In genomic region chr2:25842155-25842554, GRCh38 we compare ENCODE assay signal across 39 cellular contexts.
"Had no signal": no experiment of that assay in that cellular context is flagged by ENCODE, and none has a peak within 500 bp of the region (broad histone marks: within the 10 kb centered on the region; RNA-seq: fewer than 3 reads in every experiment).

No MANE protein-coding gene starts in this region.

- DNase-seq: activated CD4-positive, alpha-beta memory T cell treated with anti-CD3 and anti-CD28 coated beads, Interleukin-2, amount 10 ng/mL, durations not matched to agents 7 days and 5 days; activated CD4-positive, alpha-beta T cell treated with anti-CD3 and anti-CD28 coated beads for 1 hour; activated CD4-positive, alpha-beta T cell treated with anti-CD3 and anti-CD28 coated beads for 48 hours; activated CD4-positive, CD25-positive, alpha-beta regulatory T cell; activated CD8-positive, alpha-beta memory T cell treated with anti-CD3 and anti-CD28 coated beads for 24 hours; activated CD8-positive, alpha-beta memory T cell treated with anti-CD3 and anti-CD28 coated beads, Interleukin-2, amount 10 ng/mL, durations not matched to agents 7 days and 5 days; activated CD8-positive, alpha-beta memory T cell treated with anti-CD3 and anti-CD28 coated beads, Interleukin-2, amount 50 U/mL, for 48 hours; activated effector memory CD4-positive, alpha-beta T cell treated with anti-CD3 and anti-CD28 coated beads, Interleukin-2, amount 50 U/mL, for 16 hours; activated naive CD4-positive, alpha-beta T cell; activated naive CD4-positive, alpha-beta T cell treated with anti-CD3 and anti-CD28 coated beads, Interleukin-2, amount 50 U/mL, for 16 hours; activated naive CD8-positive, alpha-beta T cell treated with anti-CD3 and anti-CD28 coated beads for 36 hours; activated T-cell treated with anti-CD3 and anti-CD28 coated beads, Interleukin-2, amount 50 U/mL, for 48 hours; amniotic stem cell; caudate nucleus; cerebellar nuclear complex; Karpas-422; KBM-7; MM.1S; NCI-H1092 treated with DMSO at 0.1 percent for 48 hours; NCI-H1417; NCI-H146; NCI-H187; NCI-H2029 treated with DMSO at 0.1 percent for 48 hours; NCI-H2107; NCI-H2171; NCI-H510A; NCI-H526; NCI-H748 treated with DMSO at 0.1 percent for 48 hours; NK-92 treated with Interleukin-12 subunit alpha and Interleukin-12 subunit beta, amount 100 ng/mL, for 24 hours; SW 1271; T-helper 1 cell; T1000; WERI-Rb-1 had no signal

- H3K4me2 ChIP-seq: PC-9 had no signal

- H3K27me3 ChIP-seq: ascending aorta had no signal

- H3K9me3 ChIP-seq: ascending aorta had no signal

- H3K4me3 ChIP-seq: ascending aorta, PC-9 had no signal

- H3K4me3 Mint-ChIP-seq: activated CD4-positive, alpha-beta memory T cell treated with anti-CD3 and anti-CD28 coated beads, Interleukin-2, amount 10 ng/mL, durations not matched to agents 7 days and 5 days; activated CD8-positive, alpha-beta memory T cell treated with anti-CD3 and anti-CD28 coated beads, Interleukin-2, amount 10 ng/mL, durations not matched to agents 7 days and 5 days; activated naive CD8-positive, alpha-beta T cell treated with anti-CD3 and anti-CD28 coated beads for 36 hours; activated T-helper 17 cell treated with anti-CD3 and anti-CD28 coated beads, Interleukin-2, amount 50 U/mL, for 72 hours had no signal

- H3K4me1 Mint-ChIP-seq: activated CD4-positive, alpha-beta memory T cell treated with anti-CD3 and anti-CD28 coated beads, Interleukin-2, amount 10 ng/mL, durations not matched to agents 7 days and 5 days had no signal

- FAIRE-seq: RCC 7860 had no signal

- H3K9me3 Mint-ChIP-seq: activated CD4-positive, alpha-beta memory T cell treated with anti-CD3 and anti-CD28 coated beads, Interleukin-2, amount 10 ng/mL, durations not matched to agents 7 days and 5 days; activated naive CD8-positive, alpha-beta T cell treated with anti-CD3 and anti-CD28 coated beads for 36 hours; activated T-helper 17 cell treated with anti-CD3 and anti-CD28 coated beads, Interleukin-2, amount 50 U/mL, for 72 hours had no signal

- H3K27ac Mint-ChIP-seq: activated CD4-positive, alpha-beta memory T cell treated with anti-CD3 and anti-CD28 coated beads, Interleukin-2, amount 10 ng/mL, durations not matched to agents 7 days and 5 days; activated CD8-positive, alpha-beta memory T cell treated with anti-CD3 and anti-CD28 coated beads, Interleukin-2, amount 10 ng/mL, durations not matched to agents 7 days and 5 days; activated naive CD8-positive, alpha-beta T cell treated with anti-CD3 and anti-CD28 coated beads for 36 hours; activated T-helper 17 cell treated with anti-CD3 and anti-CD28 coated beads, Interleukin-2, amount 50 U/mL, for 72 hours had no signal

- H3K27ac ChIP-seq: ascending aorta, PC-9, RWPE1, WERI-Rb-1 had no signal

- H3K4me1 ChIP-seq: ascending aorta had no signal

- ATAC-seq: activated CD8-positive, alpha-beta memory T cell treated with anti-CD3 and anti-CD28 coated beads, Interleukin-2, amount 10 ng/mL, durations not matched to agents 7 days and 5 days; activated T-helper 17 cell treated with anti-CD3 and anti-CD28 coated beads, Interleukin-2, amount 50 U/mL, for 72 hours; Right ventricle myocardium inferior had no signal

- H3K27me3 Mint-ChIP-seq: activated CD4-positive, alpha-beta memory T cell treated with anti-CD3 and anti-CD28 coated beads, Interleukin-2, amount 10 ng/mL, durations not matched to agents 7 days and 5 days; activated CD8-positive, alpha-beta memory T cell treated with anti-CD3 and anti-CD28 coated beads, Interleukin-2, amount 10 ng/mL, durations not matched to agents 7 days and 5 days; activated naive CD8-positive, alpha-beta T cell treated with anti-CD3 and anti-CD28 coated beads for 36 hours; activated T-helper 17 cell treated with anti-CD3 and anti-CD28 coated beads, Interleukin-2, amount 50 U/mL, for 72 hours had no signal
